27 cellular contexts compared by ENCODE assay signal in genomic region chr1:157197906-157198435, GRCh38. TPM values are rescaled to one million over a fixed set of nuclear protein-coding genes. Genes with fewer than 3 reads are reported as not detected.
A peak's percentile ranks its signal among the peaks of the same experiment; 100 is the strongest.
DNase-seq lines count a peak whose midpoint lies in the region; ATAC-seq and TF ChIP-seq lines count a peak whose summit lies in the region.
"Had no signal": no experiment of that assay in that cellular context is flagged by ENCODE, and none has a peak within 500 bp of the region (broad histone marks: within the 10 kb centered on the region; RNA-seq: fewer than 3 reads in every experiment).

No MANE protein-coding gene starts in this region.

- H3K36me3 ChIP-seq in mesendoderm (ENCODE audit: control insufficient read depth, insufficient read depth, low read length) = no peaks in the 10 kb centered on the region
- no peaks in the 10 kb centered on the region for H3K36me3 ChIP-seq in upper lobe of right lung
- H3K36me3 ChIP-seq: esophagus squamous epithelium, MG63, sigmoid colon, tibial artery had no signal

- no peak overlapping the region for H3K4me2 ChIP-seq in mesendoderm (ENCODE audit: low read length)
- H3K4me2 ChIP-seq: A549, GM23338, PC-9 had no signal

- no peak for TF ChIP-seq CTCF in upper lobe of right lung (IDR thresholded peaks at IDR 0.05)

- no peak overlapping the region for H2BK5ac ChIP-seq in mesendoderm (ENCODE audit: low read length)

- H3K27me3 ChIP-seq in mesendoderm (ENCODE audit: insufficient read depth, low read length, poor library complexity) = no peaks in the 10 kb centered on the region
- peaks cover 21% of the 10 kb centered on the region for H3K27me3 ChIP-seq in upper lobe of right lung

- no peaks in the 10 kb centered on the region for H3K9me3 Mint-ChIP-seq in activated T-helper 17 cell treated with anti-CD3 and anti-CD28 coated beads, Interleukin-2, amount 50 U/mL, for 72 hours
- H3K9me3 Mint-ChIP-seq: activated naive CD8-positive, alpha-beta T cell treated with anti-CD3 and anti-CD28 coated beads, Interleukin-2, amount 10 ng/mL, durations not matched to agents 7 days and 5 days; GM23338; HFFc6; stimulated activated naive CD8-positive, alpha-beta T cell treated with anti-CD3 and anti-CD28 coated beads, Interleukin-15, Interleukin-2, amounts not matched to agents 100 ng/mL and 50 ng/mL, for 24 hours; WTC11 had no signal

- no peak overlapping the region for H3K4me3 Mint-ChIP-seq in activated T-helper 17 cell treated with anti-CD3 and anti-CD28 coated beads, Interleukin-2, amount 50 U/mL, for 72 hours
- H3K4me3 Mint-ChIP-seq: activated naive CD8-positive, alpha-beta T cell treated with anti-CD3 and anti-CD28 coated beads, Interleukin-2, amount 10 ng/mL, durations not matched to agents 7 days and 5 days; B cell; GM23338; HFFc6; stimulated activated naive CD8-positive, alpha-beta T cell treated with anti-CD3 and anti-CD28 coated beads, Interleukin-15, Interleukin-2, amounts not matched to agents 100 ng/mL and 50 ng/mL, for 24 hours; WTC11 had no signal

- no peak overlapping the region for H3K4me3 ChIP-seq in mesendoderm (ENCODE audit: low read length)
- no peak overlapping the region for H3K4me3 ChIP-seq in upper lobe of right lung
- H3K4me3 ChIP-seq: A549, esophagus squamous epithelium, GM12878, GM23338, MG63, PC-9, sigmoid colon, tibial artery had no signal

- no CpG with 5 or more reads among the region's 7 CpGs for WGBS in mesendoderm (ENCODE audit: extremely low coverage, insufficient coverage, low lambda C conversion rate)

- H4K5ac ChIP-seq in mesendoderm (ENCODE audit: low read length) = no peak overlapping the region

- H2BK120ac ChIP-seq in mesendoderm (ENCODE audit: low read depth, low read length) = no peak overlapping the region

- peak overlapping the region; percentile 64 for H3K56ac ChIP-seq in mesendoderm (ENCODE audit: low read length)

- H3K27ac ChIP-seq in mesendoderm (ENCODE audit: low read depth, low read length) (no peak overlapping the region), upper lobe of right lung (peak overlapping the region; percentile 78)
- H3K27ac ChIP-seq: A549, esophagus squamous epithelium, PC-9, sigmoid colon, tibial artery had no signal

- H2BK15ac ChIP-seq in mesendoderm (replicated peaks; ENCODE audit: low read depth) = no peak overlapping the region

- no peak overlapping the region for H3K27ac Mint-ChIP-seq in activated T-helper 17 cell treated with anti-CD3 and anti-CD28 coated beads, Interleukin-2, amount 50 U/mL, for 72 hours
- H3K27ac Mint-ChIP-seq: activated naive CD8-positive, alpha-beta T cell treated with anti-CD3 and anti-CD28 coated beads, Interleukin-2, amount 10 ng/mL, durations not matched to agents 7 days and 5 days; B cell; HFFc6; stimulated activated naive CD8-positive, alpha-beta T cell treated with anti-CD3 and anti-CD28 coated beads, Interleukin-15, Interleukin-2, amounts not matched to agents 100 ng/mL and 50 ng/mL, for 24 hours; WTC11 had no signal

- H3K79me1 ChIP-seq in mesendoderm (ENCODE audit: low read length) = no peaks in the 10 kb centered on the region

- peak; percentile 3 for DNase-seq in NCI-H345 (lab: John Stamatoyannopoulos, UW)
- DNase-seq in NCI-H345 treated with DMSO at 0.1 percent for 48 hours (lab: John Stamatoyannopoulos, UW; ENCODE audit: unreplicated experiment) = no peak
- DNase-seq in cerebellar cortex (ENCODE audit: low spot score) = peak; percentile 23
- no peak for DNase-seq in mesendoderm
- DNase-seq in upper lobe of right lung = no peak
- no peak for DNase-seq in activated CD4-positive, alpha-beta T cell treated with anti-CD3 and anti-CD28 coated beads for 1 hour
- no peak for DNase-seq in NCI-H226
- DNase-seq: activated CD4-positive, alpha-beta T cell treated with anti-CD3 and anti-CD28 coated beads, Interleukin-2, amount 50 U/mL, for 48 hours; activated naive CD8-positive, alpha-beta T cell treated with anti-CD3 and anti-CD28 coated beads, Interleukin-2, amount 10 ng/mL, durations not matched to agents 7 days and 5 days; DND-41; effector memory CD4-positive, alpha-beta T cell; esophagus squamous epithelium; HFFc6; MG63; NCI-H1436 treated with DMSO at 0.1 percent for 48 hours; SHP77; T-helper 9 cell had no signal

- no peak overlapping the region for H3K4ac ChIP-seq in mesendoderm (ENCODE audit: low read depth, low read length)

- H3K18ac ChIP-seq in mesendoderm (ENCODE audit: low read length) = no peak overlapping the region

- H3K9ac ChIP-seq in mesendoderm (ENCODE audit: low read length) = no peak overlapping the region

- H3K4me1 ChIP-seq in mesendoderm (ENCODE audit: control insufficient read depth, low read depth, low read length) (peaks cover 6% of the 10 kb centered on the region), upper lobe of right lung (no peaks in the 10 kb centered on the region)
- H3K4me1 ChIP-seq: A549, esophagus squamous epithelium, sigmoid colon had no signal

- no peaks in the 10 kb centered on the region for H3K9me3 ChIP-seq in upper lobe of right lung
- H3K9me3 ChIP-seq: A549, esophagus squamous epithelium, MG63, sigmoid colon, tibial artery had no signal

- H3K79me2 ChIP-seq in mesendoderm (ENCODE audit: control insufficient read depth, insufficient read depth, low read length) = no peaks in the 10 kb centered on the region

- intact Hi-C loops in upper lobe of right lung (cut with DNase I) = no loop called here

- H3K27me3 Mint-ChIP-seq in activated T-helper 17 cell treated with anti-CD3 and anti-CD28 coated beads, Interleukin-2, amount 50 U/mL, for 72 hours = peaks cover 25% of the 10 kb centered on the region

- no peaks in the 10 kb centered on the region for H3K36me3 Mint-ChIP-seq in activated T-helper 17 cell treated with anti-CD3 and anti-CD28 coated beads, Interleukin-2, amount 50 U/mL, for 72 hours (ENCODE audit: low read depth)
- H3K36me3 Mint-ChIP-seq: activated naive CD8-positive, alpha-beta T cell treated with anti-CD3 and anti-CD28 coated beads, Interleukin-2, amount 10 ng/mL, durations not matched to agents 7 days and 5 days; WTC11 had no signal

- no peaks in the 10 kb centered on the region for H3K4me1 Mint-ChIP-seq in activated T-helper 17 cell treated with anti-CD3 and anti-CD28 coated beads, Interleukin-2, amount 50 U/mL, for 72 hours

- no peak overlapping the region for H2AK5ac ChIP-seq in mesendoderm (ENCODE audit: low read length)

- no peak overlapping the region for H3K23ac ChIP-seq in mesendoderm (ENCODE audit: low read length)

- H4K8ac ChIP-seq in mesendoderm (ENCODE audit: low read depth, low read length) = no peak overlapping the region

- no peak for ATAC-seq in upper lobe of right lung
- ATAC-seq in activated T-helper 17 cell treated with anti-CD3 and anti-CD28 coated beads, Interleukin-2, amount 50 U/mL, for 72 hours (replicated peaks) = no peak
- ATAC-seq: GM12878, GM23338 had no signal

RNA-seq across cellular contexts. Expression of gene ETV3, which starts 59.8 kb away (rescaled TPM):
- polyA plus RNA-seq in mesendoderm (2013, experiment 1 of 2) = 15.2 TPM
- 14.4 TPM for polyA plus RNA-seq in mesendoderm (2013, experiment 2 of 2)
- 39.2 TPM for total RNA-seq in upper lobe of right lung
- total RNA-seq in activated T-helper 17 cell treated with anti-CD3 and anti-CD28 coated beads, Interleukin-2, amount 50 U/mL, for 72 hours = 10 to 100 TPM; 18.4 to 39.4 TPM

Comparison
In these comparisons a context has a peak if more than half of its experiments do, and no peak if none do; other contexts are left out.
1. DNase-seq: peak in NCI-H345 (single experiment) and cerebellar cortex (single experiment); none in NCI-H345 treated with DMSO at 0.1 percent for 48 hours (single experiment), mesendoderm (single experiment), upper lobe of right lung (single experiment), activated CD4-positive, alpha-beta T cell treated with anti-CD3 and anti-CD28 coated beads for 1 hour (single experiment) and NCI-H226 (single experiment).